Comparison of ENCODE assay signal across 13 cellular contexts in genomic region chr14:38469156-38469555, GRCh38.
"Had no signal": no experiment of that assay in that cellular context is flagged by ENCODE, and none has a peak within 500 bp of the region (broad histone marks: within the 10 kb centered on the region; RNA-seq: fewer than 3 reads in every experiment).

No MANE protein-coding gene starts in this region.

- DNase-seq: activated CD4-positive, alpha-beta memory T cell treated with anti-CD3 and anti-CD28 coated beads for 36 hours; activated naive CD4-positive, alpha-beta T cell; caudate nucleus; cortex of kidney; effector memory CD4-positive, alpha-beta T cell; foreskin melanocyte; heart left ventricle; stimulated activated CD4-positive, alpha-beta T cell treated with anti-CD3 and anti-CD28 coated beads, Interleukin-15, amount 100 ng/mL, for 24 hours; stimulated activated CD4-positive, alpha-beta T cell treated with anti-CD3 and anti-CD28 coated beads, Interleukin-4, amount 100 ng/mL, for 24 hours; T1000; testis; upper lobe of right lung had no signal

- H3K36me3 ChIP-seq: heart left ventricle, upper lobe of right lung had no signal

- H3K4me1 ChIP-seq: heart left ventricle, testis, upper lobe of right lung had no signal

- H3K4me3 ChIP-seq: heart left ventricle, testis, upper lobe of right lung had no signal

- H3K27ac ChIP-seq: heart left ventricle, testis, upper lobe of right lung, VCaP had no signal

- ATAC-seq: heart left ventricle, upper lobe of right lung had no signal

- H3K27me3 ChIP-seq: heart left ventricle, testis, upper lobe of right lung had no signal
